Comparison of ENCODE assay signal across 1 cellular context in the genomic region with DNA sequence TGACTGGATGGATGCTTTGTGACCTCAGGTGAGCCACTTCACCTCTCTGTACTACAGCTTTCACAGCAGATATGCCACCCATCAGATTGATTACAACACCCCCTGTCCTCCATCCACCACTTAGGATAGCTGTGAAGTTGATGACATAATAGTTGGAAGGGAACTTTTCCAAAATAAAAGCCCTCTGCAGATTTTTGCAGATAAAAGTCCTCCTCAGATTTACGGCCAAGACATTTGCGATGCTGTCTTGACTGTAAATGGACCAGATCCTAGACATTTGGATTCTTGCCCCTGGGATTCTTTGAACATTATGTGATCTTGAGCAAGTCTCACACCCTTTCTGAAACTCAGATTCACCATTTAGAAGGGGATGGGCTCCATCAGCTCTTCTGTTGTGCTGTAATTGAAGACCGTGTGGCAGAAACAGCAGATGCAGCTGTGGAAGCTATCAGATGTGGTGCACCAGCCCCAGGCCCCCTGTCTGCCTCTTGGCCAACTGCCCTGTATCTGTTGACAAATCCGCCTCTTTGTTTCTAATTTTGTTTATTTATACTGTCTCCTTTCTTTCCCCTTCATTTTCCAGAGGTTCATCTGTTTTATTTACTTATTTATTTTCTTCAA.
TF ChIP-seq lines count a peak whose summit lies in the region.

No MANE protein-coding gene starts in this region.

TF ChIP-seq in H1, 55 proteins besides CTCF, POLR2A, EP300 and RAD21:
- TF ChIP-seq, protein P1, sequence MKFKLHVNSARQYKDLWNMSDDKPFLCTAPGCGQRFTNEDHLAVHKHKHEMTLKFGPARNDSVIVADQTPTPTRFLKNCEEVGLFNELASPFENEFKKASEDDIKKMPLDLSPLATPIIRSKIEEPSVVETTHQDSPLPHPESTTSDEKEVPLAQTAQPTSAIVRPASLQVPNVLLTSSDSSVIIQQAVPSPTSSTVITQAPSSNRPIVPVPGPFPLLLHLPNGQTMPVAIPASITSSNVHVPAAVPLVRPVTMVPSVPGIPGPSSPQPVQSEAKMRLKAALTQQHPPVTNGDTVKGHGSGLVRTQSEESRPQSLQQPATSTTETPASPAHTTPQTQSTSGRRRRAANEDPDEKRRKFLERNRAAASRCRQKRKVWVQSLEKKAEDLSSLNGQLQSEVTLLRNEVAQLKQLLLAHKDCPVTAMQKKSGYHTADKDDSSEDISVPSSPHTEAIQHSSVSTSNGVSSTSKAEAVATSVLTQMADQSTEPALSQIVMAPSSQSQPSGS (IDR thresholded peaks at IDR 0.05; ENCODE audit: low read length): peak; percentile 89
- TF ChIP-seq SAP30 (IDR thresholded peaks at IDR 0.05; ENCODE audit: insufficient read depth, insufficient replicate concordance, low read length): no peak
- no peak for TF ChIP-seq SP2 (IDR thresholded peaks at IDR 0.05; ENCODE audit: low read length)
